Comparison of ENCODE assay signal across 8 cellular contexts in genomic region chr19:46133101-46133627, GRCh38. TPM values are rescaled to one million over a fixed set of nuclear protein-coding genes. Genes with fewer than 3 reads are reported as not detected.
DNase-seq lines count a peak whose midpoint lies in the region; ATAC-seq lines count a peak whose summit lies in the region.

No MANE protein-coding gene starts in this region.

- peaks cover 2% of the 10 kb centered on the region for H3K4me1 ChIP-seq in mesenchymal stem cell (ENCODE audit: control insufficient read depth, insufficient read depth, low read depth, low read length)

- peak overlapping the region; percentile 90 for H4K91ac ChIP-seq in mesenchymal stem cell (ENCODE audit: low read length)

- H4K8ac ChIP-seq in mesenchymal stem cell (ENCODE audit: low read length) = peak overlapping the region; percentile 95

- H3K9me3 ChIP-seq in mesenchymal stem cell (ENCODE audit: control insufficient read depth, low read length) = no peaks in the 10 kb centered on the region

- peak overlapping the region; percentile 90 to 96 for H3K18ac ChIP-seq in mesenchymal stem cell (ENCODE audit: low read depth in 1 of 2, low read length in 2 of 2)

- H3K27ac ChIP-seq in mesenchymal stem cell (ENCODE audit: low read length, poor library complexity, severe bottlenecking) = peak overlapping the region; percentile 99

- peak overlapping the region; percentile 83 for H3K9ac ChIP-seq in mesenchymal stem cell (ENCODE audit: low read length)

- peak overlapping the region; percentile 86 for H2AK5ac ChIP-seq in mesenchymal stem cell (ENCODE audit: low read length, severe bottlenecking)

- H3K14ac ChIP-seq in mesenchymal stem cell (ENCODE audit: low read length in 2 of 2) = peak overlapping the region in 1 of 2 experiments; percentile 84

- no peak overlapping the region for H2AFZ ChIP-seq in mesenchymal stem cell (ENCODE audit: low read depth, low read length)

- H2BK5ac ChIP-seq in mesenchymal stem cell (ENCODE audit: low read depth, low read length, poor library complexity, severe bottlenecking) = peak overlapping the region; percentile 69

- peak overlapping the region; percentile 80 for H2BK120ac ChIP-seq in mesenchymal stem cell (ENCODE audit: low read depth, low read length)

- H3K79me1 ChIP-seq in mesenchymal stem cell (replicated peaks; ENCODE audit: low read length, poor library complexity, severe bottlenecking) = no peaks in the 10 kb centered on the region

- H3K4me3 ChIP-seq in H7 (ENCODE audit: insufficient read depth, low read depth, low read length) (peak overlapping the region; percentile 41; the same call in 1 of the 2 replicates), mesenchymal stem cell (ENCODE audit: insufficient read depth in 1 of 2, low read depth in 1 of 2, low read length in 2 of 2) (peak overlapping the region in 1 of 2 experiments; percentile 43)

- ATAC-seq in GM21515 (IDR thresholded peaks at IDR 0.05; ENCODE audit: unreplicated experiment) (no peak), HG02678 (IDR thresholded peaks at IDR 0.05; ENCODE audit: unreplicated experiment) (no peak), HG03520 (IDR thresholded peaks at IDR 0.05; ENCODE audit: unreplicated experiment) (no peak), HG03108 (IDR thresholded peaks at IDR 0.05; ENCODE audit: unreplicated experiment) (no peak)

- no peak overlapping the region for H3K4me2 ChIP-seq in mesenchymal stem cell (ENCODE audit: low read length, poor library complexity, severe bottlenecking)

- H3K4ac ChIP-seq in mesenchymal stem cell (ENCODE audit: low read depth in 1 of 2, low read length in 2 of 2) = peak overlapping the region; percentile 61 to 94

- DNase-seq in H7 = peak; percentile 16
- peak; percentile 84 for DNase-seq in NCI-H748 treated with DMSO at 0.1 percent for 48 hours (lab: John Stamatoyannopoulos, UW)
- DNase-seq in dedifferentiated amniotic fluid mesenchymal stem cell (ENCODE audit: extremely low spot score) = peak; percentile 67
- peak; percentile 87 for DNase-seq in mesenchymal stem cell

- H3K23ac ChIP-seq in mesenchymal stem cell (ENCODE audit: low read length in 2 of 2) = no peak overlapping the region

- H2BK15ac ChIP-seq in mesenchymal stem cell (ENCODE audit: low read depth, poor library complexity, severe bottlenecking) = no peak overlapping the region

- H2BK12ac ChIP-seq in mesenchymal stem cell (ENCODE audit: low read length in 2 of 2) = peak overlapping the region; percentile 1 to 79

- H3K36me3 ChIP-seq in H7 (replicated peaks; ENCODE audit: control insufficient read depth, insufficient read depth, low read length) (no peaks in the 10 kb centered on the region), mesenchymal stem cell (ENCODE audit: control insufficient read depth in 1 of 2, insufficient read depth in 2 of 2, low read depth in 1 of 2, low read length in 2 of 2) (no peaks in the 10 kb centered on the region)

- WGBS in mesenchymal stem cell = 50% methylated on average over 6 of the region's 6 CpGs

- H3K27me3 ChIP-seq in H7 (ENCODE audit: control insufficient read depth, insufficient read depth, low read length) (no peaks in the 10 kb centered on the region), mesenchymal stem cell (ENCODE audit: control insufficient read depth in 1 of 2, insufficient read depth in 1 of 2, low read length in 2 of 2) (no peaks in the 10 kb centered on the region)

RNA-seq across cellular contexts. Expression of gene IGFL3, which starts 8.7 kb away (rescaled TPM):
- not detected in 2 replicates for total RNA-seq in H7 (2014; rRNA removed; shearing (Covaris generic))
- polyA plus RNA-seq in mesenchymal stem cell (2013, experiment 1 of 2) = 0.40 TPM
- 0.26 TPM for polyA plus RNA-seq in mesenchymal stem cell (2013, experiment 2 of 2)

RNA-seq across cellular contexts. Expression of gene IGFL2, which starts 14.9 kb away (rescaled TPM):
- total RNA-seq in H7 (2014; rRNA removed; shearing (Covaris generic)) = 0.17 TPM in 1 of 2 replicates, not detected in the other
- not detected for polyA plus RNA-seq in mesenchymal stem cell (2013, experiment 1 of 2)
- not detected for polyA plus RNA-seq in mesenchymal stem cell (2013, experiment 2 of 2)

Comparison
In these comparisons a context has a peak if more than half of its experiments do, and no peak if none do; other contexts are left out.
1. DNase-seq: peak in every context shown above with its lines; median percentile 87 in mesenchymal stem cell; 84 in NCI-H748 treated with DMSO at 0.1 percent for 48 hours; 67 in dedifferentiated amniotic fluid mesenchymal stem cell; 16 in H7.